ENCODE assay signal across 1 cellular context in genomic region chr10:3097160-3097559, GRCh38.
TF ChIP-seq lines count a peak whose summit lies in the region.

No MANE protein-coding gene starts in this region.

TF ChIP-seq in SK-N-SH, 30 proteins besides CTCF, POLR2A, EP300 and RAD21 (continued from another document):
- TF ChIP-seq USF1 (IDR thresholded peaks at IDR 0.05; ENCODE audit: borderline replicate concordance, low read depth) (no peak), SIN3A (IDR thresholded peaks at IDR 0.05; ENCODE audit: borderline replicate concordance, low read depth, low read length) (no peak), ZBTB33 (IDR thresholded peaks at IDR 0.05; ENCODE audit: borderline replicate concordance, low read depth) (no peak), MEF2A (IDR thresholded peaks at IDR 0.05; ENCODE audit: borderline replicate concordance, low read depth) (no peak), GATA2 (CRISPR knock-in tag; IDR thresholded peaks at IDR 0.05) (no peak), FOSL2 (IDR thresholded peaks at IDR 0.05; ENCODE audit: borderline replicate concordance, low read depth) (no peak), CHD2 (IDR thresholded peaks at IDR 0.05; ENCODE audit: low read length, partially characterized antibody) (no peak), FOXJ3 (CRISPR knock-in tag; IDR thresholded peaks at IDR 0.05) (no peak), JUND (IDR thresholded peaks at IDR 0.05) (no peak)
